ENCODE assay signal across 8 cellular contexts in genomic region chr10:70232859-70233108, GRCh38. TPM values are rescaled to one million over a fixed set of nuclear protein-coding genes. Genes with fewer than 3 reads are reported as not detected.
DNase-seq lines count a peak whose midpoint lies in the region; ATAC-seq and TF ChIP-seq lines count a peak whose summit lies in the region.

No MANE protein-coding gene starts in this region.

- no peaks in the 10 kb centered on the region for H3K27me3 ChIP-seq in HL-60 (ENCODE audit: insufficient read depth, poor library complexity, severe bottlenecking)
- H3K27me3 ChIP-seq in right atrium auricular region: no peaks in the 10 kb centered on the region

- POLR2A ChIA-PET in activated CD4-positive, alpha-beta memory T cell treated with anti-CD3 and anti-CD28 coated beads for 36 hours (lab: Charles Lee): interaction anchor here (1.0 to 2.8 kb wide), 12 partner anchors 9 to 424 kb away, joined by 3 to 29 read pairs (median 5); partner anchors contain the start of genes EIF4EBP2, SAR1A and TYSND1

- peak overlapping the region; percentile 85 for H3K4me3 Mint-ChIP-seq in activated CD4-positive, alpha-beta memory T cell treated with anti-CD3 and anti-CD28 coated beads for 36 hours

- H3K27me3 Mint-ChIP-seq in activated CD4-positive, alpha-beta memory T cell treated with anti-CD3 and anti-CD28 coated beads for 36 hours: no peaks in the 10 kb centered on the region

- DNase-seq in HL-60 (ENCODE audit: low read depth in 1 of 2, low spot score in 1 of 2): peak in 1 of 2 experiments; percentile 9
- DNase-seq in activated CD4-positive, alpha-beta memory T cell treated with anti-CD3 and anti-CD28 coated beads for 36 hours: no peak
- no peak for DNase-seq in right atrium auricular region (ENCODE audit: low spot score)
- peak; percentile 35 for DNase-seq in stimulated activated CD8-positive, alpha-beta memory T cell treated with anti-CD3 and anti-CD28 coated beads, Interleukin-4, amount 100 ng/mL, for 48 hours
- no peak for DNase-seq in D341Med (ENCODE audit: low spot score)
- DNase-seq in G401 (ENCODE audit: low spot score): no peak
- DNase-seq in glomerular visceral epithelial cell (ENCODE audit: extremely low spot score): no peak

- H3K27ac ChIP-seq in HL-60 (replicated peaks) (peak overlapping the region; percentile 69), right atrium auricular region (peak overlapping the region; percentile 64 to 87)

- H3K4me3 ChIP-seq in HL-60 (replicated peaks; ENCODE audit: insufficient read depth, low read length) (peak overlapping the region; percentile 74), right atrium auricular region (peak overlapping the region; percentile 73 to 94)

- TF ChIP-seq CTCF in HL-60 (IDR thresholded peaks at IDR 0.05; ENCODE audit: insufficient read depth, low read length): no peak
- TF ChIP-seq CTCF in right atrium auricular region (IDR thresholded peaks at IDR 0.05): no peak

- H3K4me1 ChIP-seq in right atrium auricular region: peaks cover 0 to 31% of the 10 kb centered on the region in 2 donors

- H3K27ac Mint-ChIP-seq in activated CD4-positive, alpha-beta memory T cell treated with anti-CD3 and anti-CD28 coated beads for 36 hours: peak overlapping the region; percentile 97

- H3K36me3 ChIP-seq in right atrium auricular region: peaks cover 6% of the 10 kb centered on the region

- peaks cover 35% of the 10 kb centered on the region for H3K4me1 Mint-ChIP-seq in activated CD4-positive, alpha-beta memory T cell treated with anti-CD3 and anti-CD28 coated beads for 36 hours (ENCODE audit: low read depth)

- CTCF ChIA-PET in activated CD4-positive, alpha-beta memory T cell treated with anti-CD3 and anti-CD28 coated beads for 36 hours (lab: Charles Lee): interaction anchor here (0.7 to 3.5 kb wide), 13 partner anchors 9 to 147 kb away, joined by 3 to 54 read pairs (median 6); partner anchors contain the start of gene TYSND1

- in situ Hi-C loops in G401 (cut with HindIII; ENCODE audit: low sequenced_read_pairs): loop anchor here (25.0 kb wide), 1 partner anchor 105 kb away; no protein-coding TSS in a partner anchor

- intact Hi-C loops in activated CD4-positive, alpha-beta memory T cell treated with anti-CD3 and anti-CD28 coated beads for 36 hours (cut with micrococcal nuclease): loop anchor here (1.0 to 5.0 kb wide), 6 partner anchors 40 to 346 kb away; partner anchors contain the start of genes LRRC20, SAR1A and TYSND1

- no peaks in the 10 kb centered on the region for H3K9me3 ChIP-seq in right atrium auricular region

- peaks cover 19% of the 10 kb centered on the region for H3K36me3 Mint-ChIP-seq in activated CD4-positive, alpha-beta memory T cell treated with anti-CD3 and anti-CD28 coated beads for 36 hours

- no peaks in the 10 kb centered on the region for H3K9me3 Mint-ChIP-seq in activated CD4-positive, alpha-beta memory T cell treated with anti-CD3 and anti-CD28 coated beads for 36 hours

- ATAC-seq in HG02970 (IDR thresholded peaks at IDR 0.05; ENCODE audit: low FRiP score, unreplicated experiment): no peak

RNA-seq across cellular contexts. Expression of gene PPA1, which starts 0.4 kb away (rescaled TPM):
- total RNA-seq in activated CD4-positive, alpha-beta memory T cell treated with anti-CD3 and anti-CD28 coated beads for 36 hours: 100 to 1,000 TPM; 359 to 368 TPM
- total RNA-seq in right atrium auricular region: 10 to 100 TPM; 48.0 to 69.2 TPM
- 283 and 317 TPM in 2 replicates for total RNA-seq in G401 (2014; rRNA removed; shearing (Covaris generic))

RNA-seq across cellular contexts. Expression of gene NPFFR1, which starts 51.0 kb away (rescaled TPM):
- under 1 TPM in 1 of 2 experiments, not detected in 1; 0.02 TPM for total RNA-seq in activated CD4-positive, alpha-beta memory T cell treated with anti-CD3 and anti-CD28 coated beads for 36 hours
- under 1 TPM in 1 of 2 donors, not detected in 1; 0.47 TPM for total RNA-seq in right atrium auricular region
- not detected in 2 replicates for total RNA-seq in G401 (2014; rRNA removed; shearing (Covaris generic))
